Comparison of ENCODE assay signal across 2 cellular contexts in the genomic region with DNA sequence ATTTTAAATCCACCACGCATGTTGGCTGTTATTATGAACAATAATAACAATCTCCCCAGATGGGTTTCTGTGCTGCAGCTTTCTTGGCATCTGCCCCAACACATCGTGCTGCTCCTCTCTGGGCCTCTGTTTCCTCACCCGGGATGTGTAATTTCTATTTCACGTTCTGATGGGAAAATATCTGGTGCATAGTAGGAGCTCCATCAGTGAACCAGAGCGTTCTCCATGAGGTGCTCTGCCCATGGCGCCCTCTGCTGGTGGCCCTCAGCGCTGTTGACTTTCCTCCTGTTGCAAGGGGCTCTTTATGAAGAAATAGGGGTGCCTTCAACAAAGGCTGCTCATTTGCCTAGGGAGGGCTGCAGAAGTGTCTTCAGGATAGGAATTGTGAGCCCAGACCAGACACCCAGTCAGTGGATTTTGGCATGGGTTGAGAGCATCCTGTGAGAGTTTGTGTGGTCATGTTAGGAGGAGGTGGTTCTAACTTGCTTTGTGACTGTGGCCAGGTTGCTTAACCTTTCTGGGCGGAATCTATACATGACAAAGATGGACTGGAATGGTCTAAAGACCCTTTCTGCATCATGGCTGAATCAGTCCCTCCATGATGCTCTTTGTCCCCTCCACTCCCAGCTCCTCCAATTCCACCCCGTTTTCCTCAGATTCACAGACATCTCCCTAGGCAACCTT.
TF ChIP-seq lines count a peak whose summit lies in the region.

No MANE protein-coding gene starts in this region.

TF ChIP-seq in HCT116, 20 proteins besides CTCF, POLR2A, EP300 and RAD21:
- TF ChIP-seq ZFX (IDR thresholded peaks at IDR 0.05): no peak
- TF ChIP-seq POLR2AphosphoS5 (IDR thresholded peaks at IDR 0.05; ENCODE audit: low read depth, low read length): no peak
- TF ChIP-seq SRF (IDR thresholded peaks at IDR 0.05; ENCODE audit: low read depth): no peak
- TF ChIP-seq, protein P1, sequence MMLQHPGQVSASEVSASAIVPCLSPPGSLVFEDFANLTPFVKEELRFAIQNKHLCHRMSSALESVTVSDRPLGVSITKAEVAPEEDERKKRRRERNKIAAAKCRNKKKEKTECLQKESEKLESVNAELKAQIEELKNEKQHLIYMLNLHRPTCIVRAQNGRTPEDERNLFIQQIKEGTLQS (IDR thresholded peaks at IDR 0.05): no peak
- no peak for TF ChIP-seq REST (IDR thresholded peaks at IDR 0.05; ENCODE audit: low read depth)
- TF ChIP-seq, protein P2, sequence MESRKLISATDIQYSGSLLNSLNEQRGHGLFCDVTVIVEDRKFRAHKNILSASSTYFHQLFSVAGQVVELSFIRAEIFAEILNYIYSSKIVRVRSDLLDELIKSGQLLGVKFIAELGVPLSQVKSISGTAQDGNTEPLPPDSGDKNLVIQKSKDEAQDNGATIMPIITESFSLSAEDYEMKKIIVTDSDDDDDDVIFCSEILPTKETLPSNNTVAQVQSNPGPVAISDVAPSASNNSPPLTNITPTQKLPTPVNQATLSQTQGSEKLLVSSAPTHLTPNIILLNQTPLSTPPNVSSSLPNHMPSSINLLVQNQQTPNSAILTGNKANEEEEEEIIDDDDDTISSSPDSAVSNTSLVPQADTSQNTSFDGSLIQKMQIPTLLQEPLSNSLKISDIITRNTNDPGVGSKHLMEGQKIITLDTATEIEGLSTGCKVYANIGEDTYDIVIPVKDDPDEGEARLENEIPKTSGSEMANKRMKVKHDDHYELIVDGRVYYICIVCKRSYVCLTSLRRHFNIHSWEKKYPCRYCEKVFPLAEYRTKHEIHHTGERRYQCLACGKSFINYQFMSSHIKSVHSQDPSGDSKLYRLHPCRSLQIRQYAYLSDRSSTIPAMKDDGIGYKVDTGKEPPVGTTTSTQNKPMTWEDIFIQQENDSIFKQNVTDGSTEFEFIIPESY (IDR thresholded peaks at IDR 0.05; ENCODE audit: extremely low read depth, insufficient replicate concordance, low read length): no peak
- no peak for TF ChIP-seq YY1 (IDR thresholded peaks at IDR 0.05; ENCODE audit: extremely low read depth, insufficient replicate concordance, low read depth, low read length)
- TF ChIP-seq ZNF274 (IDR thresholded peaks at IDR 0.05; ENCODE audit: low read depth, low read length): no peak
- TF ChIP-seq SIN3A (IDR thresholded peaks at IDR 0.05; ENCODE audit: low read depth): no peak
- no peak for TF ChIP-seq CEBPB (IDR thresholded peaks at IDR 0.05; ENCODE audit: low read depth)
- no peak for TF ChIP-seq ELF1 (IDR thresholded peaks at IDR 0.05; ENCODE audit: borderline replicate concordance, low read depth)
- no peak for TF ChIP-seq EZH2phosphoT487 (IDR thresholded peaks at IDR 0.05; ENCODE audit: borderline replicate concordance)
- TF ChIP-seq FOSL1 (IDR thresholded peaks at IDR 0.05; ENCODE audit: low read depth): no peak

TF ChIP-seq in GM12878, 131 proteins besides CTCF, POLR2A, EP300 and RAD21:
- TF ChIP-seq TAF1 (IDR thresholded peaks at IDR 0.05; ENCODE audit: borderline replicate concordance, low read depth, low read length) (no peak), ZNF384 (IDR thresholded peaks at IDR 0.05; ENCODE audit: borderline replicate concordance, low read depth, low read length) (no peak), SMC3 (IDR thresholded peaks at IDR 0.05; ENCODE audit: borderline replicate concordance, low read length) (peak; percentile 71), BRCA1 (IDR thresholded peaks at IDR 0.05; ENCODE audit: low read depth, low read length) (no peak), YY1 (IDR thresholded peaks at IDR 0.05; ENCODE audit: low read depth, low read length) (peak; percentile 46; the same call in 1 of the 2 replicates), SMAD5 (IDR thresholded peaks at IDR 0.05; ENCODE audit: low read depth) (no peak), KAT2A (conservative IDR thresholded peaks at IDR 0.05; ENCODE audit: control insufficient read depth, low read depth, low read length) (no peak), SREBF1 (IDR thresholded peaks at IDR 0.05; ENCODE audit: low read length) (no peak)
